ENCODE assay signal across 34 cellular contexts in genomic region chr16:10531582-10531981, GRCh38. TPM values are rescaled to one million over a fixed set of nuclear protein-coding genes. Genes with fewer than 3 reads are reported as not detected.
"Had no signal": no experiment of that assay in that cellular context is flagged by ENCODE, and none has a peak within 500 bp of the region (broad histone marks: within the 10 kb centered on the region; RNA-seq: fewer than 3 reads in every experiment).

No MANE protein-coding gene starts in this region.

- ATAC-seq: activated CD8-positive, alpha-beta T cell treated with anti-CD3 and anti-CD28 coated beads for 36 hours; activated naive CD4-positive, alpha-beta T cell treated with anti-CD3 and anti-CD28 coated beads, Interleukin-2, amount 50 U/mL, for 72 hours; activated T-cell treated with anti-CD3 and anti-CD28 coated beads, Interleukin-2, amount 50 U/mL, for 4 hours; activated T-cell treated with anti-CD3 and anti-CD28 coated beads, Interleukin-2, amount 50 U/mL, for 72 hours; activated T-helper 17 cell treated with anti-CD3 and anti-CD28 coated beads, Interleukin-2, amount 50 U/mL, for 72 hours; body of pancreas had no signal

- H3K27me3 ChIP-seq: adrenal gland, body of pancreas, brain microvascular endothelial cell, breast epithelium had no signal

- H3K4me3 ChIP-seq: adrenal gland, body of pancreas, breast epithelium had no signal

- H3K27ac ChIP-seq: adrenal gland, body of pancreas, brain microvascular endothelial cell, breast epithelium, VCaP had no signal

- FAIRE-seq: astrocyte, TTC549 had no signal

- H3K36me3 ChIP-seq: adrenal gland, brain microvascular endothelial cell, breast epithelium had no signal

- H3K9me3 ChIP-seq: adrenal gland, body of pancreas, breast epithelium had no signal

- DNase-seq: activated B cell treated with CpG ODN at 0.5 μM for 24 hours; activated CD4-positive, alpha-beta memory T cell treated with anti-CD3 and anti-CD28 coated beads for 36 hours; activated CD4-positive, alpha-beta T cell treated with anti-CD3 and anti-CD28 coated beads for 4 hours; activated CD4-positive, alpha-beta T cell treated with anti-CD3 and anti-CD28 coated beads, Interleukin-2, amount 10 ng/mL, durations not matched to agents 24 days and 14 days; activated CD4-positive, alpha-beta T cell treated with anti-CD3 and anti-CD28 coated beads, Interleukin-2, amount 50 U/mL, for 1 hour; activated CD4-positive, alpha-beta T cell treated with anti-CD3 and anti-CD28 coated beads, Interleukin-2, amount 50 U/mL, for 4 hours; activated CD4-positive, CD25-positive, alpha-beta regulatory T cell treated with anti-CD3 and anti-CD28 coated beads, Interleukin-2, amount 50 U/mL, for 72 hours; activated CD8-positive, alpha-beta memory T cell treated with anti-CD3 and anti-CD28 coated beads, Interleukin-2, amount 50 U/mL, for 4 hours; activated CD8-positive, alpha-beta T cell treated with anti-CD3 and anti-CD28 coated beads for 36 hours; activated effector memory CD4-positive, alpha-beta T cell treated with anti-CD3 and anti-CD28 coated beads, Interleukin-2, amount 50 U/mL, for 16 hours; activated gamma-delta T cell treated with Interleukin-2 at 50 U/mL for 16 hours; activated naive CD4-positive, alpha-beta T cell; activated naive CD4-positive, alpha-beta T cell treated with anti-CD3 and anti-CD28 coated beads for 36 hours; activated naive CD4-positive, alpha-beta T cell treated with anti-CD3 and anti-CD28 coated beads, Interleukin-2, amount 50 U/mL, for 16 hours; activated naive CD8-positive, alpha-beta T cell treated with anti-CD3 and anti-CD28 coated beads for 36 hours; activated T-cell treated with anti-CD3 and anti-CD28 coated beads for 4 hours; activated T-cell treated with anti-CD3 and anti-CD28 coated beads, Interleukin-2, amount 50 U/mL, for 1 hour; activated T-cell treated with anti-CD3 and anti-CD28 coated beads, Interleukin-2, amount 50 U/mL, for 4 hours; activated T-cell treated with anti-CD3 and anti-CD28 coated beads, Interleukin-2, amount 50 U/mL, for 72 hours; adrenal gland; amniotic stem cell; body of pancreas; brain microvascular endothelial cell; central memory CD4-positive, alpha-beta T cell; T-helper 2 cell; T-helper 9 cell had no signal

- H3K4me1 ChIP-seq: adrenal gland, body of pancreas, breast epithelium had no signal

RNA-seq across cellular contexts. Expression of gene EMP2, which starts 48.8 kb away (rescaled TPM):
- total RNA-seq: activated B cell treated with CpG ODN at 0.5 μM for 24 hours; activated CD4-positive, alpha-beta memory T cell treated with anti-CD3 and anti-CD28 coated beads for 36 hours; activated CD4-positive, alpha-beta T cell treated with anti-CD3 and anti-CD28 coated beads, Interleukin-2, amount 10 ng/mL, durations not matched to agents 24 days and 14 days; activated CD8-positive, alpha-beta memory T cell treated with anti-CD3 and anti-CD28 coated beads for 36 hours; activated CD8-positive, alpha-beta T cell treated with anti-CD3 and anti-CD28 coated beads for 36 hours; activated naive CD4-positive, alpha-beta T cell treated with anti-CD3 and anti-CD28 coated beads for 36 hours; activated naive CD4-positive, alpha-beta T cell treated with anti-CD3 and anti-CD28 coated beads, Interleukin-2, amount 50 U/mL, for 72 hours; activated naive CD8-positive, alpha-beta T cell treated with anti-CD3 and anti-CD28 coated beads for 36 hours; activated T-helper 1 cell treated with anti-CD3 and anti-CD28 coated beads, Interleukin-12 subunit alpha, Interleukin-12 subunit beta, Interleukin-2, Interleukin-4 antibody, amounts not matched to agents 30 ng/mL and 10 ng/mL and 1 ng/mL, durations not matched to agents 14 hours and 24 hours and 36 hours had no signal
